1 cellular context compared by ENCODE assay signal in the genomic region with DNA sequence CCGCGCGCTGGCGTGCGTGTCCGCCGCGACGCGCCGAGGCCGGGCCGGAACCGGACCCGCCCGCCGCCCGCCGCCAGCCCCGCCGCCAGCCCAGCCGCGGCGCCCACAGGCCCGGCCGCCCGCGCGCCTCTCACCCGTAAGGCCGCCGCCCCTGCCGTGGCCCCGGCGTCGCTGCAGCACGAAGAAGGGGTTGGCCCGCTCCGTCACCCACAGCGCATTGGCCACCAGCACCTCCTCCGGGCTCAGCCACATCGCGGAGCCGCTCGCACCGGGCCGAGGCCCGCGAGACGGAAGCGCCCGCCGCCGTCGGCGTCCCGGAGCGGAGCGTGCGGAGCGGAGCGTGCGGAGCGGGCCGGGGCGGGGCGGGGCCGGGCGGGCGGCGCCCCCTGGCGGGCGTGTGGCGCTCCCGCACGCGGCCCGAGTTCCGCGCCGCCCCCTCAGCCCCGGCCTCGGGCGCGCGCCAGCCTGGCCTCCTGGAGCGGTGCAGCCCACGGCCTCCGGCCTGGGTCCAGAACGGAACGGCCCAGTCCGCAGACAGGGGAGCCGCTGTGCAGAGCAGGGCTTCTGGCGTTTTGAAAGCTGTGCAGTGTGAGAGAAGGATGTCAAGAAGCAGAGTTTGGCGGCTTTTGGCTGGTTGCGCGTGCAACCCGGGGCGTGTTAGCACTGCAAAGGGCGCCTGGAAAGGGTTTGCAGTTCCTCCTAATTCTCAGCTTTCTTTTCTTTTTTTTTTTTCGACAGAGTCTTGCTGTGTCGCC.
TF ChIP-seq lines count a peak whose summit lies in the region.

A gene (minus strand): TSS at position 328 of the 755 bp plus-strand sequence. CDS start 76 bp downstream, at position 252.

TF ChIP-seq in PFSK-1, 5 proteins besides CTCF, POLR2A, EP300 and RAD21:
- TF ChIP-seq POLR2AphosphoS5 (IDR thresholded peaks at IDR 0.05; ENCODE audit: low read depth, low read length), result peak; percentile 49; the same call in 1 of the 2 replicates
- no peak for TF ChIP-seq TAF1 (IDR thresholded peaks at IDR 0.05; ENCODE audit: borderline replicate concordance, insufficient read depth, low read length)
